In genomic region chr18:31774477-31774785, GRCh38 we compare ENCODE assay signal across 16 cellular contexts. TPM values are rescaled to one million over a fixed set of nuclear protein-coding genes. Genes with fewer than 3 reads are reported as not detected.
DNase-seq lines count a peak whose midpoint lies in the region; ATAC-seq and TF ChIP-seq lines count a peak whose summit lies in the region.
"Had no signal": no experiment of that assay in that cellular context is flagged by ENCODE, and none has a peak within 500 bp of the region (broad histone marks: within the 10 kb centered on the region; RNA-seq: fewer than 3 reads in every experiment).

No MANE protein-coding gene starts in this region.

- H3K9ac ChIP-seq in duodenal mucosa (ENCODE audit: low read depth in 1 of 2, low read length in 2 of 2), result no peak overlapping the region
- H3K9ac ChIP-seq: BLaER1 had no signal

- peaks cover 11 to 20% of the 10 kb centered on the region in 2 donors for H3K9me3 ChIP-seq in duodenal mucosa (ENCODE audit: control insufficient read depth in 1 of 2, low read length in 2 of 2)

- DNase-seq in NCI-H82 (lab: John Stamatoyannopoulos, UW) (no peak), foreskin keratinocyte (no peak), DMS79 (lab: John Stamatoyannopoulos, UW) (no peak)
- DNase-seq: dermis blood vessel endothelial cell, foreskin melanocyte, islet precursor cell, NCI-H1092 treated with DMSO at 0.1 percent for 48 hours, NCI-H524 treated with DMSO at 0.1 percent for 48 hours, right cardiac atrium had no signal

- H3K27me3 ChIP-seq in duodenal mucosa (ENCODE audit: control insufficient read depth in 1 of 2, insufficient read depth in 2 of 2, low read length in 2 of 2) (no peaks in the 10 kb centered on the region), foreskin keratinocyte (no peaks in the 10 kb centered on the region)
- H3K27me3 ChIP-seq: BLaER1 had no signal

- no peak for TF ChIP-seq CTCF in foreskin keratinocyte (conservative IDR thresholded peaks at IDR 0.05)

- H3K4me1 ChIP-seq in duodenal mucosa (ENCODE audit: control insufficient read depth in 1 of 2, insufficient read depth in 2 of 2, low read length in 2 of 2) (peaks cover 5 to 6% of the 10 kb centered on the region in 2 donors), foreskin keratinocyte (no peaks in the 10 kb centered on the region)
- H3K4me1 ChIP-seq: BLaER1 had no signal

- ATAC-seq in GM18519 (IDR thresholded peaks at IDR 0.05; ENCODE audit: low FRiP score, unreplicated experiment) (peak; percentile 71), GM21423 (IDR thresholded peaks at IDR 0.05; ENCODE audit: unreplicated experiment) (peak; percentile 79), HG03066 (IDR thresholded peaks at IDR 0.05; ENCODE audit: low read depth, unreplicated experiment) (peak; percentile 85), HG02970 (IDR thresholded peaks at IDR 0.05; ENCODE audit: low FRiP score, unreplicated experiment) (no peak), foreskin keratinocyte (no peak)
- ATAC-seq: right cardiac atrium, Right ventricle myocardium inferior had no signal

- peak overlapping the region; percentile 54 to 58 for H3K4me3 ChIP-seq in duodenal mucosa (ENCODE audit: low read depth in 1 of 2, low read length in 2 of 2)
- H3K4me3 ChIP-seq: BLaER1 had no signal

- H3K27ac ChIP-seq in duodenal mucosa (ENCODE audit: low read depth, low read length) (no peak overlapping the region), foreskin keratinocyte (no peak overlapping the region)
- H3K27ac ChIP-seq: BLaER1 had no signal

- no peaks in the 10 kb centered on the region for H3K36me3 ChIP-seq in duodenal mucosa (ENCODE audit: control insufficient read depth in 1 of 2, insufficient read depth in 2 of 2, low read length in 2 of 2)
- H3K36me3 ChIP-seq: BLaER1 had no signal

RNA-seq across cellular contexts. Expression of gene SLC25A52, which starts 13.8 kb away (rescaled TPM):
- total RNA-seq in foreskin keratinocyte, result not detected in 2 replicates
- not detected in 2 replicates for polyA plus RNA-seq in foreskin keratinocyte
- total RNA-seq: dermis blood vessel endothelial cell, Right ventricle myocardium inferior had no signal

Comparison
In these comparisons a context has a peak if more than half of its experiments do, and no peak if none do; other contexts are left out.
1. ATAC-seq: peak in GM18519 (single experiment), GM21423 (single experiment) and HG03066 (single experiment); none in HG02970 (single experiment) and foreskin keratinocyte (single experiment).